In genomic region chr13:20492641-20493040, GRCh38 we compare ENCODE assay signal across 8 cellular contexts. TPM values are rescaled to one million over a fixed set of nuclear protein-coding genes. Genes with fewer than 3 reads are reported as not detected.
DNase-seq lines count a peak whose midpoint lies in the region; ATAC-seq, FAIRE-seq and TF ChIP-seq lines count a peak whose summit lies in the region.

No MANE protein-coding gene starts in this region.

- peak; percentile 43 to 76 for TF ChIP-seq RAD21 in K562 (CRISPR knock-in tag; conservative IDR thresholded peaks at IDR 0.05 in 1 of 2, IDR thresholded peaks at IDR 0.05 in 1 of 2)

- H3K27me3 Mint-ChIP-seq in naive B cell: no peaks in the 10 kb centered on the region

- H3K27ac Mint-ChIP-seq in naive B cell: peak overlapping the region in 2 of 6 donors; percentile 17 to 57

- DNase-seq in SHP77 (lab: John Stamatoyannopoulos, UW) (peak; percentile 39 to 48), SHP77 treated with DMSO at 0.1 percent for 48 hours (lab: John Stamatoyannopoulos, UW) (no peak), K562 (ENCODE audit: extremely low read depth in 1 of 4, low spot score in 3 of 4) (peak; percentile 18 to 53 (median 27)), naive B cell (no peak), NCI-H2171 (lab: John Stamatoyannopoulos, UW) (no peak)

- in situ Hi-C loops in K562 (cut with MboI): loop anchor here (5.0 to 10.0 kb wide), 3 partner anchors 225 to 562 kb away; no protein-coding TSS in a partner anchor

- H4K20me1 ChIP-seq in OCI-LY1 (ENCODE audit: insufficient read depth, low read length) (no peaks in the 10 kb centered on the region), K562 (replicated peaks; ENCODE audit: control insufficient read depth, insufficient read depth, low read length) (0 out of 2 replicates have a peak, but pooled peaks cover 4% of the 10 kb centered on the region)

- no peak overlapping the region for H3K4me3 Mint-ChIP-seq in naive B cell

- BruUV-seq in K562 (replicated peaks; lab: Mats Ljungman, UMichigan): no TSS peak

- no peaks in the 10 kb centered on the region for H3K4me1 ChIP-seq in OCI-LY1 (ENCODE audit: insufficient read depth, low read length, severe bottlenecking)
- H3K4me1 ChIP-seq in K562 (replicated peaks in 1 of 2; ENCODE audit: control insufficient read depth in 2 of 2, insufficient read depth in 2 of 2, low read length in 2 of 2): peaks cover 0 to 6% of the 10 kb centered on the region in 2 experiments; a peak in 2 of 5 replicates

- H3K9me1 ChIP-seq in K562 (ENCODE audit: control insufficient read depth, insufficient read depth, low read length): no peaks in the 10 kb centered on the region

- no peaks in the 10 kb centered on the region for H3K36me3 ChIP-seq in OCI-LY1 (ENCODE audit: insufficient read depth, low read length)
- no peaks in the 10 kb centered on the region for H3K36me3 ChIP-seq in K562 (ENCODE audit: control insufficient read depth, insufficient read depth, low read length)

- TF ChIP-seq CTCF in OCI-LY1 (IDR thresholded peaks at IDR 0.05; ENCODE audit: low read length): peak; percentile 81
- peak; percentile 68 to 76 (median 70) for TF ChIP-seq CTCF in K562 (IDR thresholded peaks at IDR 0.05 in 2 of 3, conservative IDR thresholded peaks at IDR 0.05 in 1 of 3; ENCODE audit: insufficient read depth in 2 of 3, low read depth in 1 of 3, low read length in 3 of 3)

- CTCF ChIA-PET in K562 (lab: Yijun Ruan, JAX; ENCODE audit: low intra/inter-chr PET ratio): interaction anchor here (0.7 to 4.5 kb wide), 5 partner anchors 336 to 452 kb away, joined by 3 to 31 read pairs (median 3); no protein-coding TSS in a partner anchor

- TF ChIP-seq EP300 in K562 (IDR thresholded peaks at IDR 0.05; ENCODE audit: low read length): no peak

- H3K9me3 ChIP-seq in OCI-LY1 (ENCODE audit: low read length): no peaks in the 10 kb centered on the region
- no peaks in the 10 kb centered on the region for H3K9me3 ChIP-seq in K562 (replicated peaks; ENCODE audit: control insufficient read depth, insufficient read depth, low read depth, low read length)

- H3K9me3 Mint-ChIP-seq in naive B cell: no peaks in the 10 kb centered on the region

- H3K27me3 ChIP-seq in OCI-LY1 (ENCODE audit: insufficient read depth, low read length): no peaks in the 10 kb centered on the region
- no peaks in the 10 kb centered on the region for H3K27me3 ChIP-seq in K562 (ENCODE audit: control insufficient read depth in 2 of 2, insufficient read depth in 2 of 2, low read length in 2 of 2)

- no peaks in the 10 kb centered on the region for H3K9me2 ChIP-seq in OCI-LY1 (ENCODE audit: low read depth, low read length)

- peak; percentile 92 for FAIRE-seq in K562 (lab: Jason Lieb, UNC)

- H3F3A ChIP-seq in OCI-LY1 (ENCODE audit: insufficient read depth, low read length): no peaks in the 10 kb centered on the region

- H3K9ac ChIP-seq in OCI-LY1 (ENCODE audit: low read length): no peak overlapping the region
- no peak overlapping the region for H3K9ac ChIP-seq in K562 (ENCODE audit: insufficient read depth in 1 of 2, low read depth in 2 of 2, low read length in 2 of 2)

- peak; percentile 67 for ATAC-seq in K562
- peak; percentile 47 to 60 for ATAC-seq in naive B cell (ENCODE audit: low read depth in 2 of 2)
- no peak for ATAC-seq in GM19035 (IDR thresholded peaks at IDR 0.05; ENCODE audit: unreplicated experiment)
- ATAC-seq in HG02973 (IDR thresholded peaks at IDR 0.05; ENCODE audit: unreplicated experiment): no peak

- no peaks in the 10 kb centered on the region for H3K79me2 ChIP-seq in OCI-LY1 (ENCODE audit: insufficient read depth, low read length)
- H3K79me2 ChIP-seq in K562 (ENCODE audit: control insufficient read depth, insufficient read depth, low read length): no peaks in the 10 kb centered on the region

- peaks cover 0 to 7% (median 0%) of the 10 kb centered on the region in 3 donors for H3K4me1 Mint-ChIP-seq in naive B cell

- H3K4me3 ChIP-seq in OCI-LY1 (ENCODE audit: low read depth, low read length, poor library complexity, severe bottlenecking): no peak overlapping the region
- no peak overlapping the region for H3K4me3 ChIP-seq in K562

- no peak overlapping the region for H3K27ac ChIP-seq in OCI-LY1 (ENCODE audit: low read depth, low read length, poor library complexity, severe bottlenecking)
- H3K27ac ChIP-seq in K562 (ENCODE audit: extremely low read depth, low read depth, low read length): no peak overlapping the region

- no peak overlapping the region for H2AFZ ChIP-seq in OCI-LY1 (ENCODE audit: low read length)
- H2AFZ ChIP-seq in K562 (ENCODE audit: low read depth, low read length): no peak overlapping the region

- no peaks in the 10 kb centered on the region for H3K36me3 Mint-ChIP-seq in naive B cell

- H3K4me2 ChIP-seq in OCI-LY1 (ENCODE audit: low read length) (no peak overlapping the region), K562 (ENCODE audit: insufficient read depth, low read length) (no peak overlapping the region; the same call in 1 of the 2 replicates)

- whole genome bisulfite sequencing in K562 (ENCODE audit: insufficient coverage, low coverage, missing lambda C conversion rate): 14% methylated on average over 3 of the region's 3 CpGs

- POLR2A ChIA-PET in K562 (lab: Yijun Ruan, JAX): no interaction called here

- intact Hi-C loops in K562 (cut with micrococcal nuclease): loop anchor here (5.0 kb wide), 1 partner anchor 985 kb away; no protein-coding TSS in a partner anchor

- TF ChIP-seq POLR2A in K562 (conservative IDR thresholded peaks at IDR 0.05): no peak

TF ChIP-seq in K562, 482 proteins besides CTCF, POLR2A, EP300 and RAD21 (continues in another document):
- TF ChIP-seq ZC3H4 (CRISPR knock-in tag; IDR thresholded peaks at IDR 0.05; ENCODE audit: borderline replicate concordance): no peak
- no peak for TF ChIP-seq XRCC3 (IDR thresholded peaks at IDR 0.05)
- TF ChIP-seq ZNF212 (CRISPR knock-in tag; IDR thresholded peaks at IDR 0.05): no peak
- no peak for TF ChIP-seq PRMT5 (CRISPR knock-in tag; IDR thresholded peaks at IDR 0.05)
- TF ChIP-seq PHF20 (IDR thresholded peaks at IDR 0.05; ENCODE audit: partially characterized antibody): no peak
- TF ChIP-seq ZBTB5 (IDR thresholded peaks at IDR 0.05): no peak
- TF ChIP-seq ELK3 (CRISPR knock-in tag; IDR thresholded peaks at IDR 0.05): no peak
- 0 out of 4 replicates have a peak, but pooled peaks of 1 of the 2 experiments have one; percentile 19 for TF ChIP-seq KDM1A (IDR thresholded peaks at IDR 0.05)
- no peak for TF ChIP-seq ZZZ3 (IDR thresholded peaks at IDR 0.05)
- TF ChIP-seq SMC3 (conservative IDR thresholded peaks at IDR 0.05; ENCODE audit: insufficient read depth, low read depth, low read length): peak; percentile 59
- TF ChIP-seq EWSR1 (IDR thresholded peaks at IDR 0.05; ENCODE audit: borderline replicate concordance, low read depth, partially characterized antibody): no peak
- TF ChIP-seq RBM22 (IDR thresholded peaks at IDR 0.05; ENCODE audit: low read depth, low read length, poor library complexity, severe bottlenecking): no peak
- no peak for TF ChIP-seq ZBED1 (IDR thresholded peaks at IDR 0.05)
- TF ChIP-seq SRSF9 (IDR thresholded peaks at IDR 0.05; ENCODE audit: borderline replicate concordance, low read depth, low read length): no peak
- peak; percentile 53; the same call in 1 of the 2 replicates for TF ChIP-seq NFE2 (IDR thresholded peaks at IDR 0.05; ENCODE audit: low read depth)

RNA-seq across cellular contexts. Expression of gene CRYL1, which starts 33.0 kb away (rescaled TPM):
- total RNA-seq in K562 (2011; cell fraction: chromatin; rRNA removed; ENCODE audit: low replicate concordance): 2.7 and 4.8 TPM in 2 replicates
- total RNA-seq in K562 (2011; cell fraction: nucleolus; rRNA removed): 1.5 and 2.8 TPM in 2 replicates
- 3.0 and 3.9 TPM in 2 replicates for total RNA-seq in K562 (2011; cell fraction: nucleoplasm; rRNA removed)
- 2.4 and 2.6 TPM in 2 replicates for total RNA-seq in K562 (2014; rRNA removed)
- total RNA-seq in K562 (2014; rRNA removed; fragmentation: Illumina TruSeq; extraction: Trizol): 2.0 TPM in 2 replicates
- total RNA-seq in K562 (2015; rRNA removed; fragmentation: Illumina TruSeq; extraction: Trizol): 1.5 and 1.7 TPM in 2 replicates
- 3.1 and 3.4 TPM in 2 replicates for total RNA-seq in K562 (2021)
- 6.9 and 9.7 TPM in 2 replicates for polyA plus RNA-seq in K562 (2011; rRNA removed)
- polyA plus RNA-seq in K562 (2011; cell fraction: cytosol; rRNA removed): 7.4 and 14.6 TPM in 2 replicates
- polyA plus RNA-seq in K562 (2011; cell fraction: nucleus; rRNA removed): 6.1 and 6.9 TPM in 2 replicates
- polyA plus RNA-seq in K562 (2012): 3.6 and 10.4 TPM in 2 replicates
- polyA plus RNA-seq in K562 (2014; fragmentation: Illumina TruSeq; extraction: Trizol): 3.4 and 3.7 TPM in 2 replicates
- 1 to 10 TPM; 1.0 to 1.8 TPM for polyA plus RNA-seq in K562 (2014; fragmentation: Nextera tagmentation; extraction: Ambion mirVana)
- 2.7 and 5.3 TPM in 2 replicates for polyA plus RNA-seq in K562 (2014; rRNA removed)
- polyA minus RNA-seq in K562 (2011; rRNA and poly(A)+ RNA removed): 4.3 and 5.9 TPM in 2 replicates
- 3.0 and 3.6 TPM in 2 replicates for polyA minus RNA-seq in K562 (2011; cell fraction: cytosol; rRNA and poly(A)+ RNA removed)
- 1.3 and 3.2 TPM in 2 replicates for polyA minus RNA-seq in K562 (2011; cell fraction: nucleus; rRNA and poly(A)+ RNA removed)
- polyA plus RNA-seq in naive B cell (ENCODE audit: low read depth in 6 of 6): 10 to 100 TPM; 18.4 to 35.4 (median 25.8) TPM

Comparison
In these comparisons a context has a peak if more than half of its experiments do, and no peak if none do; other contexts are left out.
1. DNase-seq: peak in SHP77 (2 of 2) and K562 (4 of 4); none in SHP77 treated with DMSO at 0.1 percent for 48 hours (single experiment), naive B cell (single experiment) and NCI-H2171 (single experiment).
2. ATAC-seq: peak in K562 (single experiment) and naive B cell (2 of 2); none in GM19035 (single experiment) and HG02973 (single experiment).